ENCODE assay signal across 1 cellular context in the genomic region with DNA sequence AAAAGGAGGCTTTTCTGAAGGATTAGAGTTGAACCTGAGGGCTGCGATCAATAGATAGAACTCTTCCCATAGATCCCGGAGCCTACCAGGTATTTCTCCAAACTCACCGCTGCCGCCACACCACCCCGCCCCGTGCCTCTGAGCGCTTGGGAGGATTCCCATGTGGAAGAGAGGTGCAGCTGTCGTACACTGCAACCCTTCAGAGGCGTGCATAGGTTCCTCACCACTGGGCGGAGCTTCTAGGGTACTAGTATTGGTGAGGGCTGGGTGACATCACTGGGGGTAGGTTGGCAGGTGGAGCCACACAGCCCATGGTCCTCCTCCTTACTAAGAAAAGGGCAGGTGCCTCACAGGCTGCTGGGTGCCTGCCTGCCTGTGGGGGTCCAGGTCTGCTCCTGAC.
TF ChIP-seq lines count a peak whose summit lies in the region.

No MANE protein-coding gene starts in this region.

TF ChIP-seq in WTC11, 78 proteins besides CTCF, POLR2A, EP300 and RAD21 (continued from another document):
- TF ChIP-seq PREB (CRISPR knock-in tag; IDR thresholded peaks at IDR 0.05; ENCODE audit: borderline replicate concordance), result no peak
- no peak for TF ChIP-seq ZNF425 (CRISPR knock-in tag; conservative IDR thresholded peaks at IDR 0.05)
- TF ChIP-seq, protein P1, sequence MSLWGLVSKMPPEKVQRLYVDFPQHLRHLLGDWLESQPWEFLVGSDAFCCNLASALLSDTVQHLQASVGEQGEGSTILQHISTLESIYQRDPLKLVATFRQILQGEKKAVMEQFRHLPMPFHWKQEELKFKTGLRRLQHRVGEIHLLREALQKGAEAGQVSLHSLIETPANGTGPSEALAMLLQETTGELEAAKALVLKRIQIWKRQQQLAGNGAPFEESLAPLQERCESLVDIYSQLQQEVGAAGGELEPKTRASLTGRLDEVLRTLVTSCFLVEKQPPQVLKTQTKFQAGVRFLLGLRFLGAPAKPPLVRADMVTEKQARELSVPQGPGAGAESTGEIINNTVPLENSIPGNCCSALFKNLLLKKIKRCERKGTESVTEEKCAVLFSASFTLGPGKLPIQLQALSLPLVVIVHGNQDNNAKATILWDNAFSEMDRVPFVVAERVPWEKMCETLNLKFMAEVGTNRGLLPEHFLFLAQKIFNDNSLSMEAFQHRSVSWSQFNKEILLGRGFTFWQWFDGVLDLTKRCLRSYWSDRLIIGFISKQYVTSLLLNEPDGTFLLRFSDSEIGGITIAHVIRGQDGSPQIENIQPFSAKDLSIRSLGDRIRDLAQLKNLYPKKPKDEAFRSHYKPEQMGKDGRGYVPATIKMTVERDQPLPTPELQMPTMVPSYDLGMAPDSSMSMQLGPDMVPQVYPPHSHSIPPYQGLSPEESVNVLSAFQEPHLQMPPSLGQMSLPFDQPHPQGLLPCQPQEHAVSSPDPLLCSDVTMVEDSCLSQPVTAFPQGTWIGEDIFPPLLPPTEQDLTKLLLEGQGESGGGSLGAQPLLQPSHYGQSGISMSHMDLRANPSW (CRISPR knock-in tag; conservative IDR thresholded peaks at IDR 0.05; ENCODE audit: low read depth), result no peak
- TF ChIP-seq NR1H2 (CRISPR knock-in tag; IDR thresholded peaks at IDR 0.05), result no peak
- no peak for TF ChIP-seq NFATC4 (CRISPR knock-in tag; IDR thresholded peaks at IDR 0.05)
- no peak for TF ChIP-seq HMGXB4 (CRISPR knock-in tag; IDR thresholded peaks at IDR 0.05)
